8 cellular contexts compared by ENCODE assay signal in the genomic region with DNA sequence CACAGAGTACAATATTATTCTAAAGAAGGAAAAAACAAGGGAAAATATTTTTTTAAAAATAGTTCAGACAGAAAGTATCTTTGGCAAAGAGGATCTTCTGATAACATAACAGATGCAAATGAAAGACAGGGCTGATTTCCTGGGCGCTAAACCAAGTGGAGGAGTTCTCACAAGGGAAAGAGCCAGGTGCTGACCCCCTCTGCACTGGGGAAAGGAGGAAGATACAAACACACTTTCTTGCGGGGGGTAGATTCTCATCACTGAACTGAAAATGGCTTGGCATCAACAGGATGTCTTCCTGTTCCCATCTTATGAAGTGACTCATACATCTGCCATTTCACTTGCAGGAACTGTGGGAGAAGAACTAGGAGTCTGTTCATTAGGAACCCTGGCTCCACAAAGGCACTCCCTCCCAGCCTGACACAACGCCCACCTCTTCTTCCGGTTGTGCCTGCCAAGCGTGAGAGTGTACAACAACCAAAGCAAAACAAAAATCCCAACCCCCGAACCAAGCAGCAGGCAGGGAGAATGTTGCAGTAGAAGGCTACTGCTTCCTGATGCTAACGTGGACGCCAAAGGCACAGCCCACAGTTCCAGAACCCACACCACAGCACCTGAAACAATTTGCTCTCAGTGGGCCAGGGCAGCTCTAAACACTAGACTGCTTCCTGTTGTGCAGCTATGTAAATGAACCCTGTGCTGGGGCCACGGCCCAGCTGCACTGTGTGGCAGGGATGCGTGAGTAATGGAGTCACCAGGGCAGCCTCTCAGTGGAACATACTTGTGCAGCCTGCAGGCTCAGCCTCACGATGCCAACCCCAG. TPM values are rescaled to one million over a fixed set of nuclear protein-coding genes. Genes with fewer than 3 reads are reported as not detected.
A peak's percentile ranks its signal among the peaks of the same experiment; 100 is the strongest.
DNase-seq lines count a peak whose midpoint lies in the region; ATAC-seq, FAIRE-seq and TF ChIP-seq lines count a peak whose summit lies in the region.

No MANE protein-coding gene starts in this region.

- FAIRE-seq in D721Med (lab: Jason Lieb, UNC): no peak

- intact Hi-C loops in mucosa of descending colon (cut with DNase I, micrococcal nuclease): no loop called here

- H3K4me3 ChIP-seq in HFF-Myc (replicated peaks; ENCODE audit: low read depth, low read length) (peak overlapping the region; percentile 20), duodenal mucosa (ENCODE audit: low read depth in 1 of 2, low read length in 2 of 2) (peak overlapping the region; percentile 27 to 56), mucosa of descending colon (no peak overlapping the region), subcutaneous abdominal adipose tissue (ENCODE audit: low read depth in 1 of 5, low read length in 5 of 5) (peak overlapping the region in 4 of 5 donors; percentile 16 to 49 (median 32))

- H3K27me3 ChIP-seq in duodenal mucosa (ENCODE audit: control insufficient read depth in 1 of 2, insufficient read depth in 2 of 2, low read length in 2 of 2): no peaks in the 10 kb centered on the region
- peaks cover 0 to 3% (median 0%) of the 10 kb centered on the region in 5 donors for H3K27me3 ChIP-seq in subcutaneous abdominal adipose tissue (ENCODE audit: control insufficient read depth in 5 of 5, insufficient read depth in 4 of 5, low read length in 5 of 5)

- H3K9ac ChIP-seq in duodenal mucosa (ENCODE audit: low read depth in 1 of 2, low read length in 2 of 2): peak overlapping the region in 1 of 2 donors; percentile 52
- peak overlapping the region in 1 of 5 donors; percentile 94 for H3K9ac ChIP-seq in subcutaneous abdominal adipose tissue (ENCODE audit: low read length in 5 of 5)

- H3K27ac ChIP-seq in duodenal mucosa (ENCODE audit: low read depth, low read length) (peak overlapping the region; percentile 57), subcutaneous abdominal adipose tissue (ENCODE audit: low read depth, low read length) (peak overlapping the region; percentile 33)

- H3K4me1 ChIP-seq in duodenal mucosa (ENCODE audit: control insufficient read depth in 1 of 2, insufficient read depth in 2 of 2, low read length in 2 of 2) (peaks cover 51 to 65% of the 10 kb centered on the region in 2 donors), mucosa of descending colon (ENCODE audit: low read depth) (peaks cover 23% of the 10 kb centered on the region), subcutaneous abdominal adipose tissue (ENCODE audit: control insufficient read depth in 5 of 5, insufficient read depth in 5 of 5, low read length in 5 of 5) (peaks cover 19 to 48% (median 44%) of the 10 kb centered on the region in 5 donors)

- DNase-seq in HFF-Myc (ENCODE audit: extremely low read depth, low read depth) (peak; percentile 87), NCI-H1092 (lab: John Stamatoyannopoulos, UW) (peak; percentile 57), mucosa of descending colon (peak; percentile 80 to 87 (median 81)), D721Med (ENCODE audit: insufficient read length, low spot score) (no peak)
- peak; percentile 19 to 27 for DNase-seq in activated CD4-positive, alpha-beta T cell treated with anti-CD3 and anti-CD28 coated beads for 24 hours (ENCODE audit: low read depth in 2 of 2)

- no peaks in the 10 kb centered on the region for H3K9me3 ChIP-seq in duodenal mucosa (ENCODE audit: control insufficient read depth in 1 of 2, low read length in 2 of 2)
- H3K9me3 ChIP-seq in mucosa of descending colon: no peaks in the 10 kb centered on the region
- peaks cover 0 to 3% (median 0%) of the 10 kb centered on the region in 5 donors for H3K9me3 ChIP-seq in subcutaneous abdominal adipose tissue (ENCODE audit: control insufficient read depth in 5 of 5, low read length in 5 of 5)

- ATAC-seq in GM18498 (IDR thresholded peaks at IDR 0.05; ENCODE audit: unreplicated experiment): peak; percentile 97
- ATAC-seq in mucosa of descending colon: peak; percentile 93

- TF ChIP-seq CTCF in HFF-Myc (IDR thresholded peaks at IDR 0.05; ENCODE audit: low read depth, low read length, missing control alignments) (no peak), mucosa of descending colon (IDR thresholded peaks at IDR 0.05) (no peak), D721Med (IDR thresholded peaks at IDR 0.05; ENCODE audit: insufficient read depth, missing control alignments) (no peak)

- H3K36me3 ChIP-seq in duodenal mucosa (ENCODE audit: control insufficient read depth in 1 of 2, insufficient read depth in 2 of 2, low read length in 2 of 2) (no peaks in the 10 kb centered on the region), mucosa of descending colon (ENCODE audit: low read depth) (no peaks in the 10 kb centered on the region), subcutaneous abdominal adipose tissue (ENCODE audit: control insufficient read depth in 5 of 5, insufficient read depth in 5 of 5, low read length in 5 of 5) (no peaks in the 10 kb centered on the region)

RNA-seq across cellular contexts. Expression of gene GADD45A, which starts 51.0 kb away (rescaled TPM):
- total RNA-seq in mucosa of descending colon: 10 to 100 TPM; 19.5 to 40.3 (median 27.1) TPM
